Comparison of ENCODE assay signal across 8 cellular contexts in genomic region chr10:78972160-78972946, GRCh38.
DNase-seq lines count a peak whose midpoint lies in the region; ATAC-seq and TF ChIP-seq lines count a peak whose summit lies in the region.

No MANE protein-coding gene starts in this region.

- intact Hi-C loops in left colon (cut with DNase I, micrococcal nuclease) = no loop called here

- no peaks in the 10 kb centered on the region for H3K9me3 Mint-ChIP-seq in stimulated activated memory B cell treated with anti-CD40 and anti-IgM and Interleukin-4, amounts not matched to agents 10 μg/mL and 1 μg/mL and 100 μg/mL, for 72 hours

- no peak for ATAC-seq in left colon
- no peak for ATAC-seq in stimulated activated memory B cell treated with anti-CD40 and anti-IgM and Interleukin-4, amounts not matched to agents 10 μg/mL and 1 μg/mL and 100 μg/mL, for 72 hours
- no peak for ATAC-seq in GM21825 (IDR thresholded peaks at IDR 0.05; ENCODE audit: unreplicated experiment)

- H3K4me3 Mint-ChIP-seq in stimulated activated memory B cell treated with anti-CD40 and anti-IgM and Interleukin-4, amounts not matched to agents 10 μg/mL and 1 μg/mL and 100 μg/mL, for 72 hours = peak overlapping the region; percentile 51

- H3K4me1 Mint-ChIP-seq in stimulated activated memory B cell treated with anti-CD40 and anti-IgM and Interleukin-4, amounts not matched to agents 10 μg/mL and 1 μg/mL and 100 μg/mL, for 72 hours = peaks cover 17% of the 10 kb centered on the region

- DNase-seq in Ammon's horn (ENCODE audit: low spot score) = peak; percentile 93
- peak; percentile 37 for DNase-seq in cerebellar cortex (ENCODE audit: low spot score)
- peak; percentile 43 to 65 for DNase-seq in left colon
- DNase-seq in Kasumi-1 (lab: John Stamatoyannopoulos, UW) = no peak
- no peak for DNase-seq in stimulated activated CD8-positive, alpha-beta memory T cell treated with anti-CD3 and anti-CD28 coated beads, Interleukin-4, amount 100 ng/mL, for 48 hours

- no peak overlapping the region for H3K27ac Mint-ChIP-seq in stimulated activated memory B cell treated with anti-CD40 and anti-IgM and Interleukin-4, amounts not matched to agents 10 μg/mL and 1 μg/mL and 100 μg/mL, for 72 hours

- peak; percentile 23; the same call in 1 of the 2 replicates for TF ChIP-seq RAD21 in Ishikawa (IDR thresholded peaks at IDR 0.05; ENCODE audit: low read depth)

- peak; percentile 79 for TF ChIP-seq EP300 in Ishikawa (IDR thresholded peaks at IDR 0.05; ENCODE audit: borderline replicate concordance)

- H3K36me3 Mint-ChIP-seq in stimulated activated memory B cell treated with anti-CD40 and anti-IgM and Interleukin-4, amounts not matched to agents 10 μg/mL and 1 μg/mL and 100 μg/mL, for 72 hours = no peaks in the 10 kb centered on the region

- peaks cover 52% of the 10 kb centered on the region for H3K27me3 Mint-ChIP-seq in stimulated activated memory B cell treated with anti-CD40 and anti-IgM and Interleukin-4, amounts not matched to agents 10 μg/mL and 1 μg/mL and 100 μg/mL, for 72 hours

TF ChIP-seq in Ishikawa, 13 proteins besides CTCF, POLR2A, EP300 and RAD21:
- no peak for TF ChIP-seq EGR1 (IDR thresholded peaks at IDR 0.05)
- no peak for TF ChIP-seq USF1 (IDR thresholded peaks at IDR 0.05)
- TF ChIP-seq FOXM1 (IDR thresholded peaks at IDR 0.05; ENCODE audit: borderline replicate concordance, low read depth) = peak; percentile 62; the same call in 1 of the 2 replicates
- peak; percentile 78 for TF ChIP-seq NFIC (IDR thresholded peaks at IDR 0.05)
- no peak for TF ChIP-seq CEBPB (IDR thresholded peaks at IDR 0.05)
- TF ChIP-seq, protein P1, sequence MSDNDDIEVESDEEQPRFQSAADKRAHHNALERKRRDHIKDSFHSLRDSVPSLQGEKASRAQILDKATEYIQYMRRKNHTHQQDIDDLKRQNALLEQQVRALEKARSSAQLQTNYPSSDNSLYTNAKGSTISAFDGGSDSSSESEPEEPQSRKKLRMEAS (IDR thresholded peaks at IDR 0.05) = peak; percentile 50
- TF ChIP-seq, protein P2, sequence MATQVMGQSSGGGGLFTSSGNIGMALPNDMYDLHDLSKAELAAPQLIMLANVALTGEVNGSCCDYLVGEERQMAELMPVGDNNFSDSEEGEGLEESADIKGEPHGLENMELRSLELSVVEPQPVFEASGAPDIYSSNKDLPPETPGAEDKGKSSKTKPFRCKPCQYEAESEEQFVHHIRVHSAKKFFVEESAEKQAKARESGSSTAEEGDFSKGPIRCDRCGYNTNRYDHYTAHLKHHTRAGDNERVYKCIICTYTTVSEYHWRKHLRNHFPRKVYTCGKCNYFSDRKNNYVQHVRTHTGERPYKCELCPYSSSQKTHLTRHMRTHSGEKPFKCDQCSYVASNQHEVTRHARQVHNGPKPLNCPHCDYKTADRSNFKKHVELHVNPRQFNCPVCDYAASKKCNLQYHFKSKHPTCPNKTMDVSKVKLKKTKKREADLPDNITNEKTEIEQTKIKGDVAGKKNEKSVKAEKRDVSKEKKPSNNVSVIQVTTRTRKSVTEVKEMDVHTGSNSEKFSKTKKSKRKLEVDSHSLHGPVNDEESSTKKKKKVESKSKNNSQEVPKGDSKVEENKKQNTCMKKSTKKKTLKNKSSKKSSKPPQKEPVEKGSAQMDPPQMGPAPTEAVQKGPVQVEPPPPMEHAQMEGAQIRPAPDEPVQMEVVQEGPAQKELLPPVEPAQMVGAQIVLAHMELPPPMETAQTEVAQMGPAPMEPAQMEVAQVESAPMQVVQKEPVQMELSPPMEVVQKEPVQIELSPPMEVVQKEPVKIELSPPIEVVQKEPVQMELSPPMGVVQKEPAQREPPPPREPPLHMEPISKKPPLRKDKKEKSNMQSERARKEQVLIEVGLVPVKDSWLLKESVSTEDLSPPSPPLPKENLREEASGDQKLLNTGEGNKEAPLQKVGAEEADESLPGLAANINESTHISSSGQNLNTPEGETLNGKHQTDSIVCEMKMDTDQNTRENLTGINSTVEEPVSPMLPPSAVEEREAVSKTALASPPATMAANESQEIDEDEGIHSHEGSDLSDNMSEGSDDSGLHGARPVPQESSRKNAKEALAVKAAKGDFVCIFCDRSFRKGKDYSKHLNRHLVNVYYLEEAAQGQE (IDR thresholded peaks at IDR 0.05; ENCODE audit: low read depth) = 0 out of 2 replicates have a peak, but pooled peaks have one; percentile 10
- peak; percentile 49; the same call in 1 of the 2 replicates for TF ChIP-seq TAF1 (IDR thresholded peaks at IDR 0.05; ENCODE audit: low read depth)
- TF ChIP-seq YY1 (IDR thresholded peaks at IDR 0.05; ENCODE audit: low read depth) = no peak
- peak; percentile 84 for TF ChIP-seq TCF12 (IDR thresholded peaks at IDR 0.05; ENCODE audit: low read depth)
- TF ChIP-seq ZBTB7A (IDR thresholded peaks at IDR 0.05; ENCODE audit: low read depth) = no peak
- peak; percentile 50 for TF ChIP-seq TEAD4 (IDR thresholded peaks at IDR 0.05)
- no peak for TF ChIP-seq CREB1 (IDR thresholded peaks at IDR 0.05; ENCODE audit: low read depth)

Comparison
In these comparisons a context has a peak if more than half of its experiments do, and no peak if none do; other contexts are left out.
1. DNase-seq: peak in Ammon's horn (single experiment), cerebellar cortex (single experiment) and left colon (2 of 2); none in Kasumi-1 (0 of 2) and stimulated activated CD8-positive, alpha-beta memory T cell treated with anti-CD3 and anti-CD28 coated beads, Interleukin-4, amount 100 ng/mL, for 48 hours (single experiment).